In the genomic region with DNA sequence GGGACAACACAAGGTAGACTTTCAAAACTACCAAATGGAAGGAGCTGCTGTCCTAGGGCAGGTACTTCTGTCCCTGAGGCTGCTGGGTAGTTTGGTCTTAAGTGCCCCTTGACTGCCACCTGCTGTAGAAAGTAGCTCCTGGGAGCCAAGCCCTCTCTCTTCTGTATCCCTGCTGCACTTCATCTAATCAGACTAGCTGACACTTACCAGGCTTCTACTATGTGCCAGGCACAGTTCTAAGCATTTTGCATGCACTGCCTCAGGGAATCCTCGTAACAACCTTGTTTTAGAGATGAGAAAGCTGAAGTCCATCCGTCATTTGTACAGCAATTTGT, we compare ENCODE assay signal across 7 cellular contexts. TPM values are rescaled to one million over a fixed set of nuclear protein-coding genes. Genes with fewer than 3 reads are reported as not detected.
DNase-seq lines count a peak whose midpoint lies in the region; ATAC-seq, FAIRE-seq and TF ChIP-seq lines count a peak whose summit lies in the region.

No MANE protein-coding gene starts in this region.

- peaks cover 23% of the 10 kb centered on the region for H3K4me1 ChIP-seq in osteoblast (ENCODE audit: insufficient read depth, low read length)

- no peak for ATAC-seq in GM19467 (IDR thresholded peaks at IDR 0.05; ENCODE audit: unreplicated experiment)
- no peak for ATAC-seq in GM21423 (IDR thresholded peaks at IDR 0.05; ENCODE audit: unreplicated experiment)

- FAIRE-seq in G401.6 (lab: Jason Lieb, UNC) = peak; percentile 31

- H3K9ac ChIP-seq in SU-DHL-6 (ENCODE audit: low read length) = no peak overlapping the region

- no peaks in the 10 kb centered on the region for H3K36me3 ChIP-seq in SU-DHL-6 (ENCODE audit: low read length)
- peaks cover 39% of the 10 kb centered on the region for H3K36me3 ChIP-seq in osteoblast (ENCODE audit: insufficient read depth, low read length)

- no peaks in the 10 kb centered on the region for H3K9me3 ChIP-seq in SU-DHL-6 (ENCODE audit: insufficient read depth, low read length)
- no peaks in the 10 kb centered on the region for H3K9me3 ChIP-seq in osteoblast (ENCODE audit: low read depth, low read length)

- H3K27me3 ChIP-seq in SU-DHL-6 (ENCODE audit: low read length) (no peaks in the 10 kb centered on the region), osteoblast (ENCODE audit: insufficient read depth, low read length) (no peaks in the 10 kb centered on the region)

- TF ChIP-seq RAD21 in Ishikawa (IDR thresholded peaks at IDR 0.05; ENCODE audit: low read depth) = peak; percentile 55

- TF ChIP-seq EP300 in Ishikawa (IDR thresholded peaks at IDR 0.05; ENCODE audit: borderline replicate concordance) = no peak

- H3K79me2 ChIP-seq in SU-DHL-6 (ENCODE audit: insufficient read depth, low read length) (no peaks in the 10 kb centered on the region), osteoblast (ENCODE audit: insufficient read depth, low read length) (no peaks in the 10 kb centered on the region)

- no peak overlapping the region for H2AFZ ChIP-seq in SU-DHL-6 (ENCODE audit: low read depth, low read length, severe bottlenecking)
- no peak overlapping the region for H2AFZ ChIP-seq in osteoblast (ENCODE audit: low read length)

- H3K27ac ChIP-seq in SU-DHL-6 (ENCODE audit: low read depth, low read length) (no peak overlapping the region), osteoblast (ENCODE audit: low read depth, low read length) (peak overlapping the region; percentile 81)

- H3K4me2 ChIP-seq in SU-DHL-6 (ENCODE audit: low read depth, low read length, poor library complexity, severe bottlenecking) = no peak overlapping the region
- no peak overlapping the region for H3K4me2 ChIP-seq in osteoblast (ENCODE audit: insufficient read depth, low read length)

- DNase-seq in dermis blood vessel endothelial cell (peak; percentile 66), osteoblast (ENCODE audit: insufficient read length, low spot score, missing footprints) (no peak)

- no peaks in the 10 kb centered on the region for H3F3A ChIP-seq in SU-DHL-6 (ENCODE audit: insufficient read depth)

- H3K9me2 ChIP-seq in SU-DHL-6 (replicated peaks; ENCODE audit: insufficient read depth, low read length) = no peaks in the 10 kb centered on the region

- H4K20me1 ChIP-seq in SU-DHL-6 (ENCODE audit: low read depth, low read length) (no peaks in the 10 kb centered on the region), osteoblast (ENCODE audit: insufficient read depth, low read length) (no peaks in the 10 kb centered on the region)

- TF ChIP-seq CTCF in SU-DHL-6 (IDR thresholded peaks at IDR 0.05; ENCODE audit: insufficient read depth, low read length, poor library complexity, severe bottlenecking) (peak; percentile 39), osteoblast (IDR thresholded peaks at IDR 0.05; ENCODE audit: extremely low read depth, low read depth, low read length) (peak; percentile 63)

- H3K4me3 ChIP-seq in SU-DHL-6 (ENCODE audit: insufficient read depth, low read length, poor library complexity, severe bottlenecking) (no peak overlapping the region), osteoblast (ENCODE audit: insufficient read depth, low read length) (no peak overlapping the region)

TF ChIP-seq in Ishikawa, 13 proteins besides CTCF, POLR2A, EP300 and RAD21:
- TF ChIP-seq ZBTB7A (IDR thresholded peaks at IDR 0.05; ENCODE audit: low read depth) (no peak), REST (IDR thresholded peaks at IDR 0.05; ENCODE audit: low read depth) (no peak), FOXM1 (IDR thresholded peaks at IDR 0.05; ENCODE audit: borderline replicate concordance, low read depth) (no peak), NFIC (IDR thresholded peaks at IDR 0.05) (no peak), TCF12 (IDR thresholded peaks at IDR 0.05; ENCODE audit: low read depth) (no peak), CREB1 (IDR thresholded peaks at IDR 0.05; ENCODE audit: low read depth) (no peak)
- TF ChIP-seq, protein P1, sequence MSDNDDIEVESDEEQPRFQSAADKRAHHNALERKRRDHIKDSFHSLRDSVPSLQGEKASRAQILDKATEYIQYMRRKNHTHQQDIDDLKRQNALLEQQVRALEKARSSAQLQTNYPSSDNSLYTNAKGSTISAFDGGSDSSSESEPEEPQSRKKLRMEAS (IDR thresholded peaks at IDR 0.05) = no peak
TF ChIP-seq in Ishikawa: peak in this region for 0.

RNA-seq across cellular contexts. Expression of gene SRSF4, which starts 15.9 kb away (rescaled TPM):
- total RNA-seq in dermis blood vessel endothelial cell (47.2 and 52.9 TPM in 2 replicates), osteoblast (27.9 and 30.4 TPM in 2 replicates)

RNA-seq across cellular contexts. Expression of gene MECR, which starts 33.2 kb away (rescaled TPM):
- total RNA-seq in dermis blood vessel endothelial cell = 10.6 and 18.4 TPM in 2 replicates
- 23.5 and 25.6 TPM in 2 replicates for total RNA-seq in osteoblast

RNA-seq across cellular contexts. Expression of gene PTPRU, which starts 38.8 kb away (rescaled TPM):
- total RNA-seq in dermis blood vessel endothelial cell (2.1 and 2.4 TPM in 2 replicates), osteoblast (9.4 and 16.2 TPM in 2 replicates)
